Comparison of ENCODE assay signal across 9 cellular contexts in the genomic region with DNA sequence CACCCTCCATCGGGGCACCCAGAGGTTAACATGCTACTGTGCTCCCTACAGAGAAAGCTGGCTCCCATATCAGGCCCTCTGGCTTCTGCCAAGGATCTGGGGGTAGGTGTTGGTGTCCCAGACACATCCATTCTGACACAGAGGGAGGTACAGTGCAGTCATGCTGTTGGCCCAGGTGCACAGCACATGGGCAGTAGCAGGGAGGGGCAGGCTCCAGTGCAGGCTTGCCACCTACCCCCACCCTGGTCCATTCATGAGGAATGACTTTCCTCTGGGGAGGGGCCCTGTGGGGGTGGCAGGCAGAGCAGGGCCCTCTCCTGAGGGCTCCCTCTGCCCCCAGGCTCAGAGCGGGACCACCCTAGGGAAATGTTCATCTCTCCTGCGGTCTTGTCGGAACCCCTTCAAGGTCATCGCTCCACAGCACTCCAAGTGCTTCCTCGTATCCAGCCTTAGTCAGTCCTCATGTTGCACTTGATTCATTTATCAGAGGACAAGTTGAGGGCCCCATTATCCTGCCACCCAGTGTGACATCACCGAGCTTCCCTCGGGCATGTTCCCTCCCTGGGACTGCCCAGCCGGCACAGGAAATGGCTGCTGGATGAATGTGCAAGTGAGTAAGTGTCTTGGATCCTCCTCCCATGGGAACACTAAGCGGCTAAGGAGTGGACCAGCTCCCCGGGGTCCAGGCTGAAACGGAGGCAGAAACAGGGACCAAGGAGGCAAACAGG. TPM values are rescaled to one million over a fixed set of nuclear protein-coding genes. Genes with fewer than 3 reads are reported as not detected.
A peak's percentile ranks its signal among the peaks of the same experiment; 100 is the strongest.
DNase-seq lines count a peak whose midpoint lies in the region; ATAC-seq and TF ChIP-seq lines count a peak whose summit lies in the region.
"Had no signal": no experiment of that assay in that cellular context is flagged by ENCODE, and none has a peak within 500 bp of the region (broad histone marks: within the 10 kb centered on the region; RNA-seq: fewer than 3 reads in every experiment).

No MANE protein-coding gene starts in this region.

- H4K20me1 ChIP-seq in fibroblast of lung (ENCODE audit: control insufficient read depth, extremely low read depth, insufficient read depth, low read length) (no peaks in the 10 kb centered on the region), osteoblast (ENCODE audit: insufficient read depth, low read length) (no peaks in the 10 kb centered on the region)

- H3K36me3 Mint-ChIP-seq in CD8-positive, alpha-beta T cell, result peaks cover 26% of the 10 kb centered on the region

- no peak for ATAC-seq in CD8-positive, alpha-beta T cell
- ATAC-seq in RWPE2 (ENCODE audit: low read depth) (peak; percentile 71), HG03571 (IDR thresholded peaks at IDR 0.05; ENCODE audit: unreplicated experiment) (no peak)

- H3K27me3 Mint-ChIP-seq in CD8-positive, alpha-beta T cell (ENCODE audit: low read depth), result no peaks in the 10 kb centered on the region

- POLR2A ChIA-PET in CD8-positive, alpha-beta T cell (lab: Charles Lee), result no interaction called here

- no peak for DNase-seq in CD8-positive, alpha-beta T cell
- peak; percentile 98 for DNase-seq in RWPE2 (ENCODE audit: low spot score)
- DNase-seq in fibroblast of lung (ENCODE audit: low read depth in 2 of 2), result peak; percentile 91 to 99
- peak; percentile 99 for DNase-seq in osteoblast (ENCODE audit: insufficient read length, low spot score, missing footprints)
- no peak for DNase-seq in OCI-M1 (lab: John Stamatoyannopoulos, UW)
- DNase-seq in cerebellar cortex (ENCODE audit: low spot score), result no peak
- no peak for DNase-seq in NCI-H2196 treated with DMSO at 0.1 percent for 48 hours (lab: John Stamatoyannopoulos, UW; ENCODE audit: unreplicated experiment)
- DNase-seq: SHP77 treated with DMSO at 0.1 percent for 48 hours had no signal

- H3K4me3 Mint-ChIP-seq in CD8-positive, alpha-beta T cell, result no peak overlapping the region

- peaks cover 24% of the 10 kb centered on the region for H3K36me3 ChIP-seq in CD8-positive, alpha-beta T cell (ENCODE audit: insufficient read depth, low read length)
- peaks cover 34% of the 10 kb centered on the region for H3K36me3 ChIP-seq in RWPE2 (ENCODE audit: low read depth)
- peaks cover 22% of the 10 kb centered on the region for H3K36me3 ChIP-seq in fibroblast of lung (ENCODE audit: control insufficient read depth, insufficient read depth, low read length)
- peaks cover 31% of the 10 kb centered on the region for H3K36me3 ChIP-seq in osteoblast (ENCODE audit: insufficient read depth, low read length)

- CTCF ChIA-PET in CD8-positive, alpha-beta T cell (lab: Charles Lee), result interaction anchor here (0.9 to 1.4 kb wide), 3 partner anchors 10 to 45 kb away, joined by 3 to 4 read pairs (median 4); a partner anchor contains a TSS

- H3K4me1 Mint-ChIP-seq in CD8-positive, alpha-beta T cell (ENCODE audit: low read depth), result peaks cover 37% of the 10 kb centered on the region

- intact Hi-C loops in CD8-positive, alpha-beta T cell (cut with DNase I, micrococcal nuclease), result no loop called here

- H3K9me3 Mint-ChIP-seq in CD8-positive, alpha-beta T cell, result no peaks in the 10 kb centered on the region

- H3K4me1 ChIP-seq in CD8-positive, alpha-beta T cell (ENCODE audit: insufficient read depth, low read length), result peaks cover 36% of the 10 kb centered on the region
- H3K4me1 ChIP-seq in RWPE2 (ENCODE audit: insufficient read depth, poor library complexity, severe bottlenecking), result peaks cover 40% of the 10 kb centered on the region
- peaks cover 30% of the 10 kb centered on the region for H3K4me1 ChIP-seq in fibroblast of lung (ENCODE audit: control insufficient read depth, extremely low read depth, insufficient read depth, low read length)
- peaks cover 27% of the 10 kb centered on the region for H3K4me1 ChIP-seq in osteoblast (ENCODE audit: insufficient read depth, low read length)

- H3K4me2 ChIP-seq in fibroblast of lung (ENCODE audit: extremely low read depth, insufficient read depth, low read length) (peak overlapping the region; percentile 62), osteoblast (ENCODE audit: insufficient read depth, low read length) (peak overlapping the region; percentile 63)

- H3K9me3 ChIP-seq in CD8-positive, alpha-beta T cell (ENCODE audit: low read length), result no peaks in the 10 kb centered on the region
- no peaks in the 10 kb centered on the region for H3K9me3 ChIP-seq in RWPE2 (ENCODE audit: severe bottlenecking)
- no peaks in the 10 kb centered on the region for H3K9me3 ChIP-seq in fibroblast of lung (ENCODE audit: control insufficient read depth, insufficient read depth, low read depth, low read length)
- H3K9me3 ChIP-seq in osteoblast (ENCODE audit: low read depth, low read length), result no peaks in the 10 kb centered on the region

- H3K9ac ChIP-seq in fibroblast of lung (ENCODE audit: insufficient read depth, low read length), result peak overlapping the region; percentile 59

- no peaks in the 10 kb centered on the region for H3K27me3 ChIP-seq in CD8-positive, alpha-beta T cell (ENCODE audit: insufficient read depth, low read length)
- H3K27me3 ChIP-seq in RWPE2 (ENCODE audit: insufficient read depth, poor library complexity, severe bottlenecking) (no peaks in the 10 kb centered on the region), fibroblast of lung (ENCODE audit: control insufficient read depth, insufficient read depth, low read length) (no peaks in the 10 kb centered on the region), osteoblast (ENCODE audit: insufficient read depth, low read length) (no peaks in the 10 kb centered on the region)

- peak overlapping the region; percentile 87 for H3K27ac Mint-ChIP-seq in CD8-positive, alpha-beta T cell

- TF ChIP-seq CTCF in CD8-positive, alpha-beta T cell (IDR thresholded peaks at IDR 0.05), result no peak
- TF ChIP-seq CTCF in RWPE2 (IDR thresholded peaks at IDR 0.05; ENCODE audit: poor library complexity, severe bottlenecking) (no peak), fibroblast of lung (conservative IDR thresholded peaks at IDR 0.05 in 1 of 2, IDR thresholded peaks at IDR 0.05 in 1 of 2; ENCODE audit: low read depth in 1 of 2, low read length in 2 of 2) (no peak), osteoblast (IDR thresholded peaks at IDR 0.05; ENCODE audit: extremely low read depth, low read depth, low read length) (no peak)

- H2AFZ ChIP-seq in fibroblast of lung (ENCODE audit: low read length) (peak overlapping the region; percentile 38), osteoblast (ENCODE audit: low read length) (peak overlapping the region; percentile 36)

- H3K79me2 ChIP-seq in fibroblast of lung (ENCODE audit: control insufficient read depth, insufficient read depth, low read length) (peaks cover 11% of the 10 kb centered on the region), osteoblast (ENCODE audit: insufficient read depth, low read length) (peaks cover 29% of the 10 kb centered on the region)

- no peak overlapping the region for H3K4me3 ChIP-seq in CD8-positive, alpha-beta T cell (ENCODE audit: low read depth, low read length)
- H3K4me3 ChIP-seq in RWPE2 (ENCODE audit: severe bottlenecking) (peak overlapping the region; percentile 1), fibroblast of lung (replicated peaks in 1 of 4; ENCODE audit: control extremely low read depth in 1 of 4, insufficient read depth in 1 of 4, low read depth in 3 of 4, low read length in 4 of 4) (no peak overlapping the region), osteoblast (ENCODE audit: insufficient read depth, low read length) (peak overlapping the region; percentile 24)

- H3K27ac ChIP-seq in CD8-positive, alpha-beta T cell (ENCODE audit: low read depth, low read length), result peak overlapping the region; percentile 33
- H3K27ac ChIP-seq in RWPE2 (ENCODE audit: poor library complexity, severe bottlenecking) (peak overlapping the region; percentile 99), fibroblast of lung (ENCODE audit: insufficient read depth, low read length) (peak overlapping the region; percentile 98), osteoblast (ENCODE audit: low read depth, low read length) (peak overlapping the region; percentile 84)

RNA-seq across cellular contexts. Expression of a gene that starts 10.0 kb away (rescaled TPM):
- total RNA-seq in CD8-positive, alpha-beta T cell, result 1 to 10 TPM; 5.4 to 5.6 TPM
- 5.4 and 5.6 TPM in 2 replicates for total RNA-seq in fibroblast of lung
- 23.7 and 26.5 TPM in 2 replicates for polyA plus RNA-seq in fibroblast of lung
- 15.2 and 16.3 TPM in 2 replicates for polyA plus RNA-seq in fibroblast of lung (2012)
- polyA minus RNA-seq in fibroblast of lung (ENCODE audit: low replicate concordance), result 58.6 and 71.0 TPM in 2 replicates
- total RNA-seq in osteoblast, result 12.7 and 13.8 TPM in 2 replicates

RNA-seq across cellular contexts. Expression of a gene that starts 50.7 kb away (rescaled TPM):
- 1,000 to 10,000 TPM; 1,694 to 1,736 TPM for total RNA-seq in CD8-positive, alpha-beta T cell
- 1,076 and 1,351 TPM in 2 replicates for total RNA-seq in fibroblast of lung
- 1,512 and 1,580 TPM in 2 replicates for polyA plus RNA-seq in fibroblast of lung
- polyA plus RNA-seq in fibroblast of lung (2012), result 1,612 and 1,638 TPM in 2 replicates
- 263 and 406 TPM in 2 replicates for polyA minus RNA-seq in fibroblast of lung (ENCODE audit: low replicate concordance)
- 824 and 862 TPM in 2 replicates for total RNA-seq in osteoblast

Comparison
In these comparisons a context has a peak if more than half of its experiments do, and no peak if none do; other contexts are left out.
1. DNase-seq: peak in RWPE2 (single experiment), fibroblast of lung (2 of 2) and osteoblast (single experiment); none in CD8-positive, alpha-beta T cell (0 of 7), OCI-M1 (single experiment), cerebellar cortex (single experiment) and NCI-H2196 treated with DMSO at 0.1 percent for 48 hours (single experiment).
2. H3K27ac ChIP-seq: peak in every context shown above with its lines; median percentile 99 in RWPE2; 98 in fibroblast of lung; 84 in osteoblast; 33 in CD8-positive, alpha-beta T cell.
3. H3K4me3 ChIP-seq: peak in RWPE2 (single experiment) and osteoblast (single experiment); none in CD8-positive, alpha-beta T cell (single experiment) and fibroblast of lung (0 of 4).